Comparison of ENCODE assay signal across 8 cellular contexts in the genomic region with DNA sequence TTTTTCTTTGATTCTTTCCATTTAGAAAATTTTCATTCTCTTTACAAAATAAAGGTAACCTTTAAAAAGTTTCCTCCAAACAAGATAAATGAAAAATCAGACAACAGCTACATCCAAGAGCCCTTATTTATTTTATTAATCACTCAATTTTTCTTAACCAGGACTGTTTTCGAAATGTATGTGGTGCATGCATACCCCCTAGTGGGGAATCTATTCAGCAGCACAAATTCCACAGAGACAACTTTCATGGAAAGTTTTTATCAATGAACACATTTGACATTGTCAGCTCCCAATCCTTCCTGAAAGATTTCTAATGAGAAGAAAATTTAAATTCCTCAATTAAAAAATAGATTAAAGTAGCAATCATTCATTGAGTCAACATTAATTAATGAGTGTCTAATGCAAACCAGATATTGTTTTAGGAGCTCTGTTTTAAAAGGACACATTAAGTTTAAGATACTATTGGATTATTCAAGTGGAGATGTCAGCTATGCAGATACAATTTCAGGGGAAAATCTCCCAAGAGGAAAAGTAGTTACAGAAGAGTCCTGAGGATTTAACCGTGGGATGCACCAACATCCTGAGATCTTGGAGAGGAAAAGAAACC. TPM values are rescaled to one million over a fixed set of nuclear protein-coding genes. Genes with fewer than 3 reads are reported as not detected.
DNase-seq lines count a peak whose midpoint lies in the region; ATAC-seq and TF ChIP-seq lines count a peak whose summit lies in the region.

No MANE protein-coding gene starts in this region.

- WGBS in testis, 2 donors = 40 to 50% methylated on average over 2 of the region's 2 CpGs

- no peaks in the 10 kb centered on the region for H3K4me1 ChIP-seq in testis

- H3K27ac ChIP-seq in testis = no peak overlapping the region

- no peak for ATAC-seq in GM21576 (IDR thresholded peaks at IDR 0.05; ENCODE audit: unreplicated experiment)
- ATAC-seq in sciatic nerve = no peak
- ATAC-seq in activated naive CD8-positive, alpha-beta T cell treated with anti-CD3 and anti-CD28 coated beads, Interleukin-2, amount 50 U/mL, for 24 hours = no peak

- no peaks in the 10 kb centered on the region for H3K36me3 ChIP-seq in testis (ENCODE audit: low read depth, missing control alignments)

- H3K9me3 ChIP-seq in testis = no peaks in the 10 kb centered on the region

- H3K9me3 Mint-ChIP-seq in activated naive CD8-positive, alpha-beta T cell treated with anti-CD3 and anti-CD28 coated beads, Interleukin-2, amount 50 U/mL, for 24 hours = no peaks in the 10 kb centered on the region

- H3K27ac Mint-ChIP-seq in activated naive CD8-positive, alpha-beta T cell treated with anti-CD3 and anti-CD28 coated beads, Interleukin-2, amount 50 U/mL, for 24 hours = no peak overlapping the region

- H3K4me3 Mint-ChIP-seq in activated naive CD8-positive, alpha-beta T cell treated with anti-CD3 and anti-CD28 coated beads, Interleukin-2, amount 50 U/mL, for 24 hours = no peak overlapping the region

- TF ChIP-seq CTCF in fibroblast of villous mesenchyme (IDR thresholded peaks at IDR 0.05; ENCODE audit: insufficient read depth, low read depth, low read length) = peak; percentile 85
- peak; percentile 35 to 69 (median 47) for TF ChIP-seq CTCF in testis (IDR thresholded peaks at IDR 0.05)

- intact Hi-C loops in testis (cut with DNase I; ENCODE audit: low total_unique reads) = no loop called here
- intact Hi-C loops in sciatic nerve (cut with DNase I) = no loop called here

- no peak for TF ChIP-seq POLR2A in testis (IDR thresholded peaks at IDR 0.05)

- H3K4me1 Mint-ChIP-seq in activated naive CD8-positive, alpha-beta T cell treated with anti-CD3 and anti-CD28 coated beads, Interleukin-2, amount 50 U/mL, for 24 hours = peaks cover 10% of the 10 kb centered on the region

- peaks cover 51% of the 10 kb centered on the region for H3K27me3 Mint-ChIP-seq in activated naive CD8-positive, alpha-beta T cell treated with anti-CD3 and anti-CD28 coated beads, Interleukin-2, amount 50 U/mL, for 24 hours

- DNase-seq in SKM-1 (lab: John Stamatoyannopoulos, UW; ENCODE audit: unreplicated experiment) (peak; percentile 46), SKM-1 treated with dmso at 0.1 percent for 144 hours (lab: John Stamatoyannopoulos, UW; ENCODE audit: unreplicated experiment) (no peak), RPMI7951 (ENCODE audit: low read depth) (peak; percentile 39), fibroblast of villous mesenchyme (ENCODE audit: low read depth) (peak; percentile 58), testis (no peak), sciatic nerve (ENCODE audit: low spot score) (no peak)
- no peak for DNase-seq in activated naive CD8-positive, alpha-beta T cell treated with anti-CD3 and anti-CD28 coated beads, Interleukin-2, amount 50 U/mL, for 24 hours

- H3K27me3 ChIP-seq in testis = no peaks in the 10 kb centered on the region

- H3K4me3 ChIP-seq in fibroblast of villous mesenchyme (ENCODE audit: low read depth, low read length) (no peak overlapping the region), testis (no peak overlapping the region)

- no peaks in the 10 kb centered on the region for H3K36me3 Mint-ChIP-seq in activated naive CD8-positive, alpha-beta T cell treated with anti-CD3 and anti-CD28 coated beads, Interleukin-2, amount 50 U/mL, for 24 hours (ENCODE audit: low read depth)

RNA-seq across cellular contexts. Expression of gene HTR7, which starts 5.2 kb away (rescaled TPM):
- 6.8 and 7.3 TPM in 2 replicates for total RNA-seq in RPMI7951 (2014; rRNA removed; shearing (Covaris generic))
- total RNA-seq in fibroblast of villous mesenchyme (0.86 and 2.3 TPM in 2 replicates), testis (1 to 10 TPM; 8.3 to 9.4 TPM), sciatic nerve (0.94 TPM)
- 26.2 TPM for polyA plus RNA-seq in testis (ENCODE audit: insufficient read depth, low read depth, low replicate concordance)

RNA-seq across cellular contexts. Expression of gene RPP30, which starts 8.8 kb away (rescaled TPM):
- 85.4 and 97.6 TPM in 2 replicates for total RNA-seq in RPMI7951 (2014; rRNA removed; shearing (Covaris generic))
- total RNA-seq in fibroblast of villous mesenchyme (39.3 and 53.5 TPM in 2 replicates), testis (10 to 100 TPM; 55.7 to 57.5 TPM), sciatic nerve (27.6 TPM)
- polyA plus RNA-seq in testis (ENCODE audit: insufficient read depth, low read depth, low replicate concordance) = 62.6 TPM

RNA-seq across cellular contexts. Expression of gene ANKRD1, which starts 57.9 kb away (rescaled TPM):
- 0.29 and 0.36 TPM in 2 replicates for total RNA-seq in RPMI7951 (2014; rRNA removed; shearing (Covaris generic))
- total RNA-seq in fibroblast of villous mesenchyme (13.5 and 16.4 TPM in 2 replicates), testis (under 1 TPM in 1 of 2 donors, not detected in 1; 0.19 TPM), sciatic nerve (0.36 TPM)
- 2.1 TPM for polyA plus RNA-seq in testis (ENCODE audit: insufficient read depth, low read depth, low replicate concordance)

Comparison
In these comparisons a context has a peak if more than half of its experiments do, and no peak if none do; other contexts are left out.
1. DNase-seq: peak in SKM-1 (single experiment), RPMI7951 (single experiment) and fibroblast of villous mesenchyme (single experiment); none in SKM-1 treated with dmso at 0.1 percent for 144 hours (single experiment), testis (single experiment), sciatic nerve (single experiment) and activated naive CD8-positive, alpha-beta T cell treated with anti-CD3 and anti-CD28 coated beads, Interleukin-2, amount 50 U/mL, for 24 hours (single experiment).
2. RNA of gene ANKRD1, which starts 57.9 kb away (total RNA-seq): 13.5 to 16.4 TPM in fibroblast of villous mesenchyme; 0.29 to 0.36 TPM in RPMI7951, 0.36 TPM in sciatic nerve (single experiment) and 0.19 TPM in testis; every median in the first group is over 10 times any median in the second.